In genomic region chr11:17298302-17298701, GRCh38 we compare ENCODE assay signal across 9 cellular contexts.
A peak's percentile ranks its signal among the peaks of the same experiment; 100 is the strongest.
DNase-seq lines count a peak whose midpoint lies in the region; ATAC-seq and TF ChIP-seq lines count a peak whose summit lies in the region.
"Had no signal": no experiment of that assay in that cellular context is flagged by ENCODE, and none has a peak within 500 bp of the region (broad histone marks: within the 10 kb centered on the region; RNA-seq: fewer than 3 reads in every experiment).

No MANE protein-coding gene starts in this region.

- no peak overlapping the region for H3K4me3 Mint-ChIP-seq in activated naive CD4-positive, alpha-beta T cell treated with anti-CD3 and anti-CD28 coated beads, Interleukin-2, amount 50 U/mL, for 24 hours

- H3K4me1 Mint-ChIP-seq in activated naive CD4-positive, alpha-beta T cell treated with anti-CD3 and anti-CD28 coated beads, Interleukin-2, amount 50 U/mL, for 24 hours = peaks cover 45% of the 10 kb centered on the region

- DNase-seq in GM12865 (ENCODE audit: low read depth) (peak; percentile 82), SIG-M5 treated with dmso at 0.1 percent for 504 hours (lab: John Stamatoyannopoulos, UW; ENCODE audit: unreplicated experiment) (no peak), ecto neural progenitor cell (ENCODE audit: low spot score) (no peak), NCI-H446 (lab: John Stamatoyannopoulos, UW) (no peak)
- DNase-seq: esophagus squamous epithelium had no signal

- peak overlapping the region; percentile 81 for H3K27ac Mint-ChIP-seq in activated naive CD4-positive, alpha-beta T cell treated with anti-CD3 and anti-CD28 coated beads, Interleukin-2, amount 50 U/mL, for 24 hours

- peak; percentile 92 for ATAC-seq in GM19455 (IDR thresholded peaks at IDR 0.05; ENCODE audit: unreplicated experiment)
- ATAC-seq in HG03103 (IDR thresholded peaks at IDR 0.05; ENCODE audit: low read depth, unreplicated experiment) = peak; percentile 70
- ATAC-seq in GM19324 (IDR thresholded peaks at IDR 0.05; ENCODE audit: low FRiP score, unreplicated experiment) = no peak

- no peaks in the 10 kb centered on the region for H3K9me3 Mint-ChIP-seq in activated naive CD4-positive, alpha-beta T cell treated with anti-CD3 and anti-CD28 coated beads, Interleukin-2, amount 50 U/mL, for 24 hours

- no peak for TF ChIP-seq CTCF in GM12865 (IDR thresholded peaks at IDR 0.05; ENCODE audit: insufficient read depth, low read depth, low read length, missing control alignments)

- H3K4me3 ChIP-seq in GM12865 (ENCODE audit: low read depth, low read length) = no peak overlapping the region
- H3K4me3 ChIP-seq: esophagus squamous epithelium had no signal

- no peaks in the 10 kb centered on the region for H3K27me3 Mint-ChIP-seq in activated naive CD4-positive, alpha-beta T cell treated with anti-CD3 and anti-CD28 coated beads, Interleukin-2, amount 50 U/mL, for 24 hours

- peaks cover 25% of the 10 kb centered on the region for H3K36me3 Mint-ChIP-seq in activated naive CD4-positive, alpha-beta T cell treated with anti-CD3 and anti-CD28 coated beads, Interleukin-2, amount 50 U/mL, for 24 hours
